Comparison of ENCODE assay signal across 15 cellular contexts in the genomic region with DNA sequence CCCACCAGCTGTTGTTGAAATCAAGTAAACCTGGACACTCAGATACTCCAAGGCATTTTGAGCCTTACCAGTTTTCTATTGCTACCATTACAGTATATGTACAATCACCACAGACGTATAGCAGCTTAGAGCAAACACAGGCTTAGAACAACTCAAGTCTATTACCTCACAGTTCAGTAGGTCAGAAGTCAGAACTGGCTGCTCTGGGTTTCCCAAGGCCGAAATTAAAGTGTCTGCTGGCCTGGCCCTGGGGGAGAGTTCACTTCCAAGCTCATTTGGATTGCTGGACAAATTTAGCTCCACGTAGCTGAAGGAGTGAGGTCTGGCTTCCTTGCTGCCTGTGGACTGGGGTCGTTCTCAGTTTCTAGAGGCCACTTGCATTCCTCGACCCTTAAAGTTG.
"Had no signal": no experiment of that assay in that cellular context is flagged by ENCODE, and none has a peak within 500 bp of the region (broad histone marks: within the 10 kb centered on the region; RNA-seq: fewer than 3 reads in every experiment).

No MANE protein-coding gene starts in this region.

- H3K4me1 ChIP-seq: gastrocnemius medialis had no signal

- H3K36me3 ChIP-seq: gastrocnemius medialis, right lobe of liver had no signal

- H3K27me3 ChIP-seq: gastrocnemius medialis, right lobe of liver had no signal

- H3K9me3 ChIP-seq: gastrocnemius medialis, right lobe of liver had no signal

- H3K27ac ChIP-seq: gastrocnemius medialis, right lobe of liver had no signal

- DNase-seq: activated CD4-positive, alpha-beta T cell treated with anti-CD3 and anti-CD28 coated beads, Interleukin-2, amount 50 U/mL, for 48 hours; activated CD8-positive, alpha-beta memory T cell treated with anti-CD3 and anti-CD28 coated beads, Interleukin-2, amount 10 ng/mL, durations not matched to agents 7 days and 5 days; activated effector memory CD4-positive, alpha-beta T cell treated with anti-CD3 and anti-CD28 coated beads, Interleukin-2, amount 50 U/mL, for 16 hours; activated naive CD8-positive, alpha-beta T cell treated with anti-CD3 and anti-CD28 coated beads, Interleukin-2, amount 10 ng/mL, durations not matched to agents 7 days and 5 days; activated T-cell treated with anti-CD3 and anti-CD28 coated beads, Interleukin-2, amount 50 U/mL, for 4 hours; caudate nucleus; cortex of kidney; effector CD8-positive, alpha-beta T cell; gastrocnemius medialis; kidney; naive thymus-derived CD8-positive, alpha-beta T cell; nucleus accumbens; right lobe of liver; stimulated activated CD4-positive, alpha-beta T cell treated with anti-CD3 and anti-CD28 coated beads, Interleukin-2, amount 100 ng/mL, for 24 hours; stimulated activated naive CD4-positive, alpha-beta T cell had no signal

- H3K4me3 ChIP-seq: gastrocnemius medialis, right lobe of liver had no signal
